ENCODE assay signal across 9 cellular contexts in the genomic region with DNA sequence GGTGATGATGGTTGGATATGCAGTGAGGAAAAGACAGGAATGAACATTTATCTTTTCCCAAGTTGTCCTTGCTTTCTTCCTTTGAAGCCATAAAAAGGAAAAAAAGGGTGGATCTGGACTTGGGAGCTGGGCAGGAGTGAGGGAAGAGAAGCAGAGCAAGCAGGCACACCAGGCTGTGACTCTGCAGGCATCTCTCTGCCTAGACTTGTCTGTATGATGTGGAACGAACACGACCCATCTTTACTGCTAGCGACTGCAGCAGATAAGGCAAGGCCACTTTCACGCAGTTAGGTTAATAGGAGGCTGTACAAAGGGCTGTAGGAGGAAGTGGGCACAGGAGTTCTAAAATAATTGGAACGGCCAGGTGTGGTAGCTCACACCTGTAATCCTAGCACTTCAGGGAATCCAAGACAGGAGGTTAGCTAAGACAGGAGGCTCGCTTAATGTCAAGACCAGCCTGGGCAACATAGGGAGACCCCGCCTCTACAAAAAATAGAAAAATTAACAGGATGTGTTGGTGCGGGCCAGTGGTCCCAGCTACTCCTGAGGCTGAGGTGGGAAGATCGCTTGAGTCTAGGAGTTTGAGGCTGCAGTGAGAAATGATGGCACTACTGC. TPM values are rescaled to one million over a fixed set of nuclear protein-coding genes. Genes with fewer than 3 reads are reported as not detected.
DNase-seq lines count a peak whose midpoint lies in the region; ATAC-seq and TF ChIP-seq lines count a peak whose summit lies in the region.
"Had no signal": no experiment of that assay in that cellular context is flagged by ENCODE, and none has a peak within 500 bp of the region (broad histone marks: within the 10 kb centered on the region; RNA-seq: fewer than 3 reads in every experiment).

No MANE protein-coding gene starts in this region.

- H4K20me1 ChIP-seq in IMR-90 (ENCODE audit: insufficient read depth, low read length), result peaks cover 22% of the 10 kb centered on the region

- H3K27ac ChIP-seq in CD8-positive, alpha-beta T cell (ENCODE audit: low read depth, low read length), result no peak overlapping the region
- H3K27ac ChIP-seq in IMR-90 (ENCODE audit: insufficient read depth, low read length), result no peak overlapping the region

- BruUV-seq in IMR-90 (replicated peaks; lab: Mats Ljungman, UMichigan), result no TSS peak

- H2BK20ac ChIP-seq in IMR-90 (ENCODE audit: low read depth, low read length), result no peak overlapping the region

- H3K4me2 ChIP-seq in IMR-90 (ENCODE audit: low read depth, low read length), result no peak overlapping the region

- H3K4ac ChIP-seq in IMR-90 (ENCODE audit: low read depth, low read length), result no peak overlapping the region

- H3K4me1 Mint-ChIP-seq in CD8-positive, alpha-beta T cell (ENCODE audit: low read depth), result peaks cover 42% of the 10 kb centered on the region
- H3K4me1 Mint-ChIP-seq in activated naive CD8-positive, alpha-beta T cell treated with anti-CD3 and anti-CD28 coated beads, Interleukin-2, amount 10 ng/mL, durations not matched to agents 7 days and 5 days, result peaks cover 31% of the 10 kb centered on the region
- H3K4me1 Mint-ChIP-seq in natural killer cell, result peaks cover 33 to 35% of the 10 kb centered on the region in 2 donors

- no peak overlapping the region for H3K23ac ChIP-seq in IMR-90 (ENCODE audit: low read depth, low read length)

- H3K56ac ChIP-seq in IMR-90 (ENCODE audit: extremely low read depth, insufficient read depth, low read length), result no peak overlapping the region

- H2AFZ ChIP-seq in IMR-90 (replicated peaks; ENCODE audit: low read length, poor library complexity), result peak overlapping the region; percentile 44

- H4K5ac ChIP-seq in IMR-90 (ENCODE audit: low read depth, low read length), result no peak overlapping the region

- no peak overlapping the region for H3K9ac ChIP-seq in IMR-90 (ENCODE audit: low read depth, low read length)

- peaks cover 9% of the 10 kb centered on the region for H3K9me3 Mint-ChIP-seq in CD8-positive, alpha-beta T cell
- peaks cover 7% of the 10 kb centered on the region for H3K9me3 Mint-ChIP-seq in activated naive CD8-positive, alpha-beta T cell treated with anti-CD3 and anti-CD28 coated beads, Interleukin-2, amount 10 ng/mL, durations not matched to agents 7 days and 5 days
- H3K9me3 Mint-ChIP-seq in natural killer cell, result peaks cover 0 to 6% of the 10 kb centered on the region in 2 donors

- intact Hi-C loops in CD8-positive, alpha-beta T cell (cut with DNase I, micrococcal nuclease), result loop anchor here (5.0 kb wide), 3 partner anchors 36 to 269 kb away; a partner anchor contains a TSS
- intact Hi-C loops in IMR-90 (cut with micrococcal nuclease), result loop anchor here (10.0 kb wide), 1 partner anchor 284 kb away; no protein-coding TSS in a partner anchor
- intact Hi-C loops in natural killer cell (cut with micrococcal nuclease), result no loop called here
- intact Hi-C loops in sciatic nerve (cut with DNase I), result no loop called here

- H3K36me3 Mint-ChIP-seq in CD8-positive, alpha-beta T cell, result peaks cover 6% of the 10 kb centered on the region
- H3K36me3 Mint-ChIP-seq in activated naive CD8-positive, alpha-beta T cell treated with anti-CD3 and anti-CD28 coated beads, Interleukin-2, amount 10 ng/mL, durations not matched to agents 7 days and 5 days, result peaks cover 5% of the 10 kb centered on the region
- H3K36me3 Mint-ChIP-seq in natural killer cell, result no peaks in the 10 kb centered on the region

- H3K4me3 ChIP-seq in CD8-positive, alpha-beta T cell (ENCODE audit: low read depth, low read length), result no peak overlapping the region
- H3K4me3 ChIP-seq in IMR-90 (ENCODE audit: insufficient read depth, low read depth, low read length), result no peak overlapping the region

- peak overlapping the region; percentile 18 for H3K4me3 Mint-ChIP-seq in CD8-positive, alpha-beta T cell
- H3K4me3 Mint-ChIP-seq in activated naive CD8-positive, alpha-beta T cell treated with anti-CD3 and anti-CD28 coated beads, Interleukin-2, amount 10 ng/mL, durations not matched to agents 7 days and 5 days, result peak overlapping the region; percentile 42
- H3K4me3 Mint-ChIP-seq in natural killer cell, result peak overlapping the region; percentile 94

- H3K79me1 ChIP-seq in IMR-90 (ENCODE audit: low read depth in 1 of 2, low read length in 2 of 2), result peaks cover 4 to 26% of the 10 kb centered on the region in 2 experiments; a peak in 3 of 4 replicates

- peaks cover 2% of the 10 kb centered on the region; the same call in 1 of the 2 replicates for H3K9me1 ChIP-seq in IMR-90 (ENCODE audit: insufficient read depth, low read length)

- TF ChIP-seq RAD21 in IMR-90 (IDR thresholded peaks at IDR 0.05; ENCODE audit: low read length), result no peak

- no peak overlapping the region for H2BK120ac ChIP-seq in IMR-90 (ENCODE audit: low read depth, low read length)

- H3K27me3 ChIP-seq in CD8-positive, alpha-beta T cell (ENCODE audit: insufficient read depth, low read length), result no peaks in the 10 kb centered on the region
- H3K27me3 ChIP-seq in IMR-90 (ENCODE audit: control insufficient read depth, insufficient read depth, low read length), result no peaks in the 10 kb centered on the region; the same call in 1 of the 2 replicates

- no peak for TF ChIP-seq POLR2A in IMR-90 (IDR thresholded peaks at IDR 0.05; ENCODE audit: low read depth, low read length)

- H3K27ac Mint-ChIP-seq in CD8-positive, alpha-beta T cell, result no peak overlapping the region
- H3K27ac Mint-ChIP-seq in activated naive CD8-positive, alpha-beta T cell treated with anti-CD3 and anti-CD28 coated beads, Interleukin-2, amount 10 ng/mL, durations not matched to agents 7 days and 5 days, result no peak overlapping the region
- H3K27ac Mint-ChIP-seq in natural killer cell, result peak overlapping the region; percentile 78 to 86

- H4K91ac ChIP-seq in IMR-90 (ENCODE audit: insufficient read depth, low read depth, low read length), result no peak overlapping the region

- no peak for TF ChIP-seq CTCF in CD8-positive, alpha-beta T cell (IDR thresholded peaks at IDR 0.05)
- TF ChIP-seq CTCF in IMR-90 (conservative IDR thresholded peaks at IDR 0.05; ENCODE audit: low read depth, low read length) (no peak), natural killer cell (IDR thresholded peaks at IDR 0.05) (no peak)

- peaks cover 34% of the 10 kb centered on the region for H3K4me1 ChIP-seq in CD8-positive, alpha-beta T cell (ENCODE audit: insufficient read depth, low read length)
- peaks cover 5% of the 10 kb centered on the region for H3K4me1 ChIP-seq in IMR-90 (ENCODE audit: control insufficient read depth, insufficient read depth, low read length)

- H3K27me3 Mint-ChIP-seq in CD8-positive, alpha-beta T cell (ENCODE audit: low read depth), result peaks cover 3% of the 10 kb centered on the region
- peaks cover 4% of the 10 kb centered on the region for H3K27me3 Mint-ChIP-seq in activated naive CD8-positive, alpha-beta T cell treated with anti-CD3 and anti-CD28 coated beads, Interleukin-2, amount 10 ng/mL, durations not matched to agents 7 days and 5 days
- peaks cover 0 to 7% of the 10 kb centered on the region in 2 donors for H3K27me3 Mint-ChIP-seq in natural killer cell (ENCODE audit: low read depth in 2 of 2)

- H4K8ac ChIP-seq in IMR-90 (ENCODE audit: low read depth in 2 of 2, low read length in 2 of 2), result no peak overlapping the region

- H3K36me3 ChIP-seq in CD8-positive, alpha-beta T cell (ENCODE audit: insufficient read depth, low read length), result no peaks in the 10 kb centered on the region
- no peaks in the 10 kb centered on the region for H3K36me3 ChIP-seq in IMR-90 (ENCODE audit: control insufficient read depth, insufficient read depth, low read length)

- no peak overlapping the region for H2BK5ac ChIP-seq in IMR-90 (ENCODE audit: low read depth, low read length, poor library complexity, severe bottlenecking)

- WGBS in IMR-90 (ENCODE audit: extremely low coverage in 2 of 2, insufficient read length in 1 of 2), 2 experiments, result no CpG with 5 or more reads among the region's 9 CpGs

- H3K14ac ChIP-seq in IMR-90 (replicated peaks; ENCODE audit: low read depth, low read length), result no peak overlapping the region

- no peak overlapping the region for H3K18ac ChIP-seq in IMR-90 (ENCODE audit: low read depth, low read length)

- no peak for DNase-seq in CD8-positive, alpha-beta T cell
- DNase-seq in IMR-90, result no peak
- no peak for DNase-seq in activated naive CD8-positive, alpha-beta T cell treated with anti-CD3 and anti-CD28 coated beads, Interleukin-2, amount 10 ng/mL, durations not matched to agents 7 days and 5 days
- DNase-seq in natural killer cell, result no peak
- DNase-seq in sciatic nerve (ENCODE audit: low spot score), result no peak
- DNase-seq: effector CD4-positive, alpha-beta T cell had no signal

- CTCF ChIA-PET in CD8-positive, alpha-beta T cell (lab: Charles Lee), result interaction anchor here (0.6 to 1.3 kb wide), 4 partner anchors 16 to 260 kb away, joined by 3 read pairs; no protein-coding TSS in a partner anchor
- CTCF ChIA-PET in IMR-90 (lab: Yijun Ruan, JAX), result no interaction called here

- H2AK5ac ChIP-seq in IMR-90 (ENCODE audit: low read depth, low read length), result no peak overlapping the region; the same call in 1 of the 2 replicates

- no peak for ATAC-seq in CD8-positive, alpha-beta T cell
- no peak for ATAC-seq in IMR-90 (ENCODE audit: low read depth)
- no peak for ATAC-seq in activated naive CD8-positive, alpha-beta T cell treated with anti-CD3 and anti-CD28 coated beads, Interleukin-2, amount 10 ng/mL, durations not matched to agents 7 days and 5 days (ENCODE audit: low read depth)
- ATAC-seq in natural killer cell, result no peak
- no peak for ATAC-seq in GM19324 (IDR thresholded peaks at IDR 0.05; ENCODE audit: low FRiP score, unreplicated experiment)
- ATAC-seq in GM21526 (IDR thresholded peaks at IDR 0.05; ENCODE audit: low FRiP score, unreplicated experiment), result no peak
- ATAC-seq in HG03139 (IDR thresholded peaks at IDR 0.05; ENCODE audit: unreplicated experiment), result no peak
- ATAC-seq in sciatic nerve, result no peak

- in situ Hi-C loops in IMR-90 (cut with MboI; ENCODE audit: low sequenced_read_pairs), result no loop called here

- POLR2A ChIA-PET in CD8-positive, alpha-beta T cell (lab: Charles Lee), result interaction anchor here (1.1 to 2.1 kb wide), 3 partner anchors 96 to 335 kb away, joined by 5 to 8 read pairs (median 7); a partner anchor contains a TSS
- POLR2A ChIA-PET in IMR-90 (lab: Charles Lee; ENCODE audit: unreplicated experiment), result interaction anchor here (0.5 kb wide), 1 partner anchor 78 kb away, joined by 3 read pairs; no protein-coding TSS in a partner anchor
- POLR2A ChIA-PET in activated naive CD8-positive, alpha-beta T cell treated with anti-CD3 and anti-CD28 coated beads, Interleukin-2, amount 10 ng/mL, durations not matched to agents 7 days and 5 days (lab: Charles Lee), result interaction anchor here (0.7 to 2.2 kb wide), 7 partner anchors 26 to 729 kb away, joined by 3 to 17 read pairs (median 6); a partner anchor contains a TSS

- peak overlapping the region; percentile 74 for H2AK9ac ChIP-seq in IMR-90 (replicated peaks; ENCODE audit: low read depth, low read length, poor library complexity)

- H3K9me3 ChIP-seq in CD8-positive, alpha-beta T cell (ENCODE audit: low read length), result no peaks in the 10 kb centered on the region
- no peaks in the 10 kb centered on the region for H3K9me3 ChIP-seq in IMR-90 (ENCODE audit: control insufficient read depth, insufficient read depth, low read length)

- H2BK15ac ChIP-seq in IMR-90 (ENCODE audit: low read depth, low read length), result no peak overlapping the region

- dilution Hi-C loops in IMR-90 (cut with HindIII; ENCODE audit: low sequenced_read_pairs, unreplicated experiment), result no loop called here

RNA-seq across cellular contexts. Expression of a gene that starts 1.0 kb away (rescaled TPM):
- total RNA-seq in CD8-positive, alpha-beta T cell, result 10 to 100 TPM; 51.3 to 56.4 TPM
- total RNA-seq in IMR-90 (2012; rRNA removed) (43.2 and 95.8 TPM in 2 replicates), natural killer cell (10 to 100 TPM; 66.8 to 72.8 (median 68.4) TPM), sciatic nerve (60.6 TPM)
- polyA plus RNA-seq in IMR-90 (2012; rRNA removed), result 39.0 and 45.3 TPM in 2 replicates
- polyA plus RNA-seq in IMR-90 (2012; cell fraction: cytosol; rRNA removed), result 4.1 and 11.6 TPM in 2 replicates
- polyA plus RNA-seq in IMR-90 (2012; cell fraction: nucleus; rRNA removed; ENCODE audit: low replicate concordance), result 2.4 and 34.6 TPM in 2 replicates
- total RNA-seq in activated naive CD8-positive, alpha-beta T cell treated with anti-CD3 and anti-CD28 coated beads, Interleukin-2, amount 10 ng/mL, durations not matched to agents 7 days and 5 days, result 10 to 100 TPM; 66.1 to 67.0 TPM

Comparison
In these comparisons a context has a peak if more than half of its experiments do, and no peak if none do; other contexts are left out.
1. H3K27ac Mint-ChIP-seq: peak in natural killer cell (2 of 2); none in CD8-positive, alpha-beta T cell (single experiment) and activated naive CD8-positive, alpha-beta T cell treated with anti-CD3 and anti-CD28 coated beads, Interleukin-2, amount 10 ng/mL, durations not matched to agents 7 days and 5 days (single experiment).
2. H3K4me3 Mint-ChIP-seq: peak in every context shown above with its lines; median percentile 94 in natural killer cell; 42 in activated naive CD8-positive, alpha-beta T cell treated with anti-CD3 and anti-CD28 coated beads, Interleukin-2, amount 10 ng/mL, durations not matched to agents 7 days and 5 days; 18 in CD8-positive, alpha-beta T cell.
3. intact Hi-C loops: an anchor here in CD8-positive, alpha-beta T cell (5.0 kb wide) and IMR-90 (10.0 kb wide); none called in natural killer cell and sciatic nerve.